ENCODE assay signal across 8 cellular contexts in genomic region chr9:41273549-41274267, GRCh38.
DNase-seq lines count a peak whose midpoint lies in the region; FAIRE-seq and TF ChIP-seq lines count a peak whose summit lies in the region.
"Not testable (repeated sequence)": the region's sequence is repeated elsewhere in the genome, so short reads cannot be mapped to it uniquely, and the experiment has no call there.

No MANE protein-coding gene starts in this region.

- peak overlapping the region; percentile 40 for H3K4me3 ChIP-seq in GM12875 (ENCODE audit: low read depth, low read length)
- H3K4me3 ChIP-seq in HUES48 (ENCODE audit: low read depth, low read length), result peak overlapping the region; percentile 58; the same call in 1 of the 2 replicates
- H3K4me3 ChIP-seq in mammary epithelial cell (replicated peaks in 1 of 3; ENCODE audit: insufficient read depth in 1 of 3, low read depth in 2 of 3, low read length in 3 of 3), result peak overlapping the region; percentile 27 to 67 (median 55)
- H3K4me3 ChIP-seq in iPS-18a (ENCODE audit: low read length), result peak overlapping the region; percentile 43
- peak overlapping the region; percentile 68 for H3K4me3 ChIP-seq in rectal smooth muscle tissue (ENCODE audit: low read length)
- H3K4me3 ChIP-seq in suprapubic skin, result peak overlapping the region; percentile 55

- H3K9me3 ChIP-seq in HUES48 (ENCODE audit: control insufficient read depth, insufficient read depth, low read length); mammary epithelial cell (replicated peaks; ENCODE audit: insufficient read depth, low read length); iPS-18a (ENCODE audit: control insufficient read depth, low read depth, low read length); suprapubic skin: not testable (repeated sequence)

- not testable (repeated sequence) for H3K9me3 Mint-ChIP-seq in activated CD4-positive, alpha-beta T cell treated with anti-CD3 and anti-CD28 coated beads, Interleukin-2, amount 10 ng/mL, durations not matched to agents 7 days and 5 days

- CTCF ChIA-PET in activated CD4-positive, alpha-beta T cell treated with anti-CD3 and anti-CD28 coated beads, Interleukin-2, amount 10 ng/mL, durations not matched to agents 7 days and 5 days (lab: Charles Lee); mammary epithelial cell (lab: Charles Lee; ENCODE audit: low non-redundant PET): not testable (repeated sequence)

- not testable (repeated sequence) for H3K79me2 ChIP-seq in mammary epithelial cell (ENCODE audit: insufficient read depth, low read length)

- not testable (repeated sequence) for BruUV-seq in mammary epithelial cell (replicated peaks; lab: Mats Ljungman, UMichigan)

- not testable (repeated sequence) for H3K36me3 Mint-ChIP-seq in activated CD4-positive, alpha-beta T cell treated with anti-CD3 and anti-CD28 coated beads, Interleukin-2, amount 10 ng/mL, durations not matched to agents 7 days and 5 days (ENCODE audit: low read depth)

- H3K4me2 ChIP-seq in mammary epithelial cell (ENCODE audit: insufficient read depth, low read depth, low read length), result peak overlapping the region; percentile 87

- not testable (repeated sequence) for TF ChIP-seq CTCF in GM12875 (IDR thresholded peaks at IDR 0.05; ENCODE audit: borderline replicate concordance, insufficient read depth, low read depth, low read length); mammary epithelial cell (conservative IDR thresholded peaks at IDR 0.05 in 1 of 2, IDR thresholded peaks at IDR 0.05 in 1 of 2; ENCODE audit: extremely low read depth in 1 of 2, insufficient read depth in 1 of 2, low read depth in 1 of 2, low read length in 2 of 2); suprapubic skin (IDR thresholded peaks at IDR 0.05)

- WGBS in mammary epithelial cell (ENCODE audit: low coverage, missing lambda C conversion rate), result 5% methylated on average over 26 of the region's 59 CpGs
- no CpG with 5 or more reads among the region's 59 CpGs for WGBS in suprapubic skin

- H3K27ac ChIP-seq in HUES48 (ENCODE audit: low read depth, low read length); mammary epithelial cell (ENCODE audit: insufficient read depth, low read depth, low read length); iPS-18a (ENCODE audit: low read length); rectal smooth muscle tissue (ENCODE audit: low read depth, low read length); suprapubic skin: not testable (repeated sequence)

- not testable (repeated sequence) for H3K4me1 ChIP-seq in HUES48 (ENCODE audit: control insufficient read depth, insufficient read depth, low read length); mammary epithelial cell (ENCODE audit: insufficient read depth, low read length); iPS-18a (ENCODE audit: control insufficient read depth, low read depth, low read length); rectal smooth muscle tissue (ENCODE audit: control insufficient read depth, insufficient read depth, low read length); suprapubic skin

- H2AFZ ChIP-seq in mammary epithelial cell (ENCODE audit: low read depth, low read length), result peak overlapping the region; percentile 95

- dilution Hi-C loops in mammary epithelial cell (cut with HindIII; ENCODE audit: low sequenced_read_pairs), result not testable (repeated sequence)

- H3K9ac ChIP-seq in HUES48 (ENCODE audit: low read depth, low read length); mammary epithelial cell (ENCODE audit: insufficient read depth, low read length); iPS-18a (ENCODE audit: low read length); rectal smooth muscle tissue (ENCODE audit: low read length): not testable (repeated sequence)

- POLR2A ChIA-PET in activated CD4-positive, alpha-beta T cell treated with anti-CD3 and anti-CD28 coated beads, Interleukin-2, amount 10 ng/mL, durations not matched to agents 7 days and 5 days (lab: Charles Lee), result not testable (repeated sequence)

- H3K27me3 Mint-ChIP-seq in activated CD4-positive, alpha-beta T cell treated with anti-CD3 and anti-CD28 coated beads, Interleukin-2, amount 10 ng/mL, durations not matched to agents 7 days and 5 days, result not testable (repeated sequence)

- not testable (repeated sequence) for H3K4me1 Mint-ChIP-seq in activated CD4-positive, alpha-beta T cell treated with anti-CD3 and anti-CD28 coated beads, Interleukin-2, amount 10 ng/mL, durations not matched to agents 7 days and 5 days

- not testable (repeated sequence) for TF ChIP-seq EP300 in suprapubic skin (IDR thresholded peaks at IDR 0.05)

- H3K27me3 ChIP-seq in HUES48 (ENCODE audit: control insufficient read depth, insufficient read depth, low read length) (peaks cover 47% of the 10 kb centered on the region), iPS-18a (ENCODE audit: control insufficient read depth, insufficient read depth, low read length) (peaks cover 41% of the 10 kb centered on the region)
- not testable (repeated sequence) for H3K27me3 ChIP-seq in mammary epithelial cell (ENCODE audit: insufficient read depth, low read length); rectal smooth muscle tissue (ENCODE audit: control insufficient read depth, insufficient read depth, low read length); suprapubic skin

- DNase-seq in H54 (ENCODE audit: insufficient read length, low spot score), result peak; percentile 2
- peak; percentile 75 for DNase-seq in activated CD4-positive, alpha-beta T cell treated with anti-CD3 and anti-CD28 coated beads, Interleukin-2, amount 10 ng/mL, durations not matched to agents 7 days and 5 days
- peak; percentile 87 for DNase-seq in mammary epithelial cell
- DNase-seq in suprapubic skin (ENCODE audit: low spot score in 2 of 2), result peak in 1 of 2 donors; percentile 56

- H4K20me1 ChIP-seq in mammary epithelial cell (ENCODE audit: insufficient read depth, low read length), result not testable (repeated sequence)

- TF ChIP-seq POLR2A in H54 (IDR thresholded peaks at IDR 0.05; ENCODE audit: low read depth, low read length), result peak; percentile 52
- not testable (repeated sequence) for TF ChIP-seq POLR2A in suprapubic skin (IDR thresholded peaks at IDR 0.05)

- H3K27ac Mint-ChIP-seq in activated CD4-positive, alpha-beta T cell treated with anti-CD3 and anti-CD28 coated beads, Interleukin-2, amount 10 ng/mL, durations not matched to agents 7 days and 5 days, result peak overlapping the region; percentile 25

- H3K4me3 Mint-ChIP-seq in activated CD4-positive, alpha-beta T cell treated with anti-CD3 and anti-CD28 coated beads, Interleukin-2, amount 10 ng/mL, durations not matched to agents 7 days and 5 days, result peak overlapping the region; percentile 58

- intact Hi-C loops in mammary epithelial cell (cut with micrococcal nuclease), result not testable (repeated sequence)

- in situ Hi-C loops in mammary epithelial cell (cut with MboI; ENCODE audit: low sequenced_read_pairs in 2 of 2), result not testable (repeated sequence)

- not testable (repeated sequence) for H3K36me3 ChIP-seq in HUES48 (ENCODE audit: control insufficient read depth, insufficient read depth, low read length); mammary epithelial cell (ENCODE audit: insufficient read depth, low read length); iPS-18a (ENCODE audit: control insufficient read depth, low read depth, low read length); rectal smooth muscle tissue (ENCODE audit: control insufficient read depth, insufficient read depth, low read length); suprapubic skin

- FAIRE-seq in H54 (lab: Jason Lieb, UNC), result not testable (repeated sequence)
